In genomic region chr19:48415395-48415794, GRCh38 we compare ENCODE assay signal across 9 cellular contexts. TPM values are rescaled to one million over a fixed set of nuclear protein-coding genes. Genes with fewer than 3 reads are reported as not detected.
A peak's percentile ranks its signal among the peaks of the same experiment; 100 is the strongest.
DNase-seq lines count a peak whose midpoint lies in the region; ATAC-seq, FAIRE-seq and TF ChIP-seq lines count a peak whose summit lies in the region.
"Had no signal": no experiment of that assay in that cellular context is flagged by ENCODE, and none has a peak within 500 bp of the region (broad histone marks: within the 10 kb centered on the region; RNA-seq: fewer than 3 reads in every experiment).

No MANE protein-coding gene starts in this region.

- no peak overlapping the region for H4K91ac ChIP-seq in neuronal stem cell (ENCODE audit: low read depth, low read length, poor library complexity)

- no peak overlapping the region for H3K4ac ChIP-seq in neuronal stem cell (ENCODE audit: low read length)

- H3K4me1 Mint-ChIP-seq in activated CD8-positive, alpha-beta T cell treated with anti-CD3 and anti-CD28 coated beads for 36 hours (ENCODE audit: low read depth): peaks cover 24% of the 10 kb centered on the region
- peaks cover 4% of the 10 kb centered on the region for H3K4me1 Mint-ChIP-seq in progenitor cell of endocrine pancreas (ENCODE audit: low read depth)

- H3K14ac ChIP-seq in neuronal stem cell (ENCODE audit: low read length): no peak overlapping the region

- H3K4me2 ChIP-seq in endothelial cell of umbilical vein (ENCODE audit: insufficient read depth, low read length): no peak overlapping the region
- H3K4me2 ChIP-seq in neuronal stem cell (ENCODE audit: insufficient read depth, low read length, poor library complexity, severe bottlenecking): no peak overlapping the region

- H2BK5ac ChIP-seq in neuronal stem cell (ENCODE audit: low read length): peak overlapping the region; percentile 87

- peak overlapping the region; percentile 92 for H2AK5ac ChIP-seq in neuronal stem cell (ENCODE audit: low read depth, low read length)

- H3K4me3 ChIP-seq in endothelial cell of umbilical vein (replicated peaks in 1 of 3; ENCODE audit: insufficient read depth in 1 of 3, low read depth in 1 of 3, low read length in 3 of 3): peak overlapping the region in 2 of 3 experiments; percentile 31 to 37
- H3K4me3 ChIP-seq in neuronal stem cell (ENCODE audit: low read length in 2 of 2): no peak overlapping the region
- peak overlapping the region; percentile 18 to 22 for H3K4me3 ChIP-seq in tibial artery

- H3K9me3 ChIP-seq in endothelial cell of umbilical vein (replicated peaks; ENCODE audit: control insufficient read depth, insufficient read depth, low read length) (no peaks in the 10 kb centered on the region), neuronal stem cell (replicated peaks in 1 of 2; ENCODE audit: control insufficient read depth in 2 of 2, insufficient read depth in 1 of 2, low read depth in 1 of 2, low read length in 2 of 2) (no peaks in the 10 kb centered on the region), tibial artery (no peaks in the 10 kb centered on the region)

- POLR2A ChIA-PET in activated CD8-positive, alpha-beta T cell treated with anti-CD3 and anti-CD28 coated beads for 36 hours (lab: Charles Lee): no interaction called here
- POLR2A ChIA-PET in endothelial cell of umbilical vein (lab: Charles Lee): no interaction called here

- no peak overlapping the region for H3K27ac Mint-ChIP-seq in activated CD8-positive, alpha-beta T cell treated with anti-CD3 and anti-CD28 coated beads for 36 hours
- no peak overlapping the region for H3K27ac Mint-ChIP-seq in progenitor cell of endocrine pancreas

- H3K27me3 ChIP-seq in endothelial cell of umbilical vein (ENCODE audit: control insufficient read depth in 2 of 2, insufficient read depth in 2 of 2, low read length in 2 of 2) (no peaks in the 10 kb centered on the region), neuronal stem cell (ENCODE audit: control insufficient read depth in 3 of 3, insufficient read depth in 3 of 3, low read depth in 1 of 3, low read length in 3 of 3) (peaks cover 0 to 15% (median 4%) of the 10 kb centered on the region in 3 experiments), tibial artery (peaks cover 0 to 49% of the 10 kb centered on the region in 2 donors)

- peak overlapping the region; percentile 89 for H3K23ac ChIP-seq in neuronal stem cell (ENCODE audit: low read depth, low read length, poor library complexity)

- peak; percentile 85 for FAIRE-seq in endothelial cell of umbilical vein (lab: Jason Lieb, UNC)
- FAIRE-seq: islet of Langerhans had no signal

- peaks cover 15% of the 10 kb centered on the region for H3K27me3 Mint-ChIP-seq in activated CD8-positive, alpha-beta T cell treated with anti-CD3 and anti-CD28 coated beads for 36 hours
- no peaks in the 10 kb centered on the region for H3K27me3 Mint-ChIP-seq in progenitor cell of endocrine pancreas

- no peak overlapping the region for H3K4me3 Mint-ChIP-seq in activated CD8-positive, alpha-beta T cell treated with anti-CD3 and anti-CD28 coated beads for 36 hours
- H3K4me3 Mint-ChIP-seq in progenitor cell of endocrine pancreas (ENCODE audit: low read depth): no peak overlapping the region

- H3K27ac ChIP-seq in endothelial cell of umbilical vein (ENCODE audit: insufficient read depth, low read depth, low read length) (no peak overlapping the region), neuronal stem cell (replicated peaks; ENCODE audit: low read length) (no peak overlapping the region), tibial artery (no peak overlapping the region)

- H2BK120ac ChIP-seq in neuronal stem cell (ENCODE audit: low read depth, low read length): no peak overlapping the region

- no peaks in the 10 kb centered on the region for H4K20me1 ChIP-seq in endothelial cell of umbilical vein (replicated peaks; ENCODE audit: control insufficient read depth, extremely low read depth, insufficient read depth, low read length)

- H3K36me3 Mint-ChIP-seq in activated CD8-positive, alpha-beta T cell treated with anti-CD3 and anti-CD28 coated beads for 36 hours (ENCODE audit: low read depth): no peaks in the 10 kb centered on the region
- H3K36me3 Mint-ChIP-seq in progenitor cell of endocrine pancreas (ENCODE audit: insufficient read depth): no peaks in the 10 kb centered on the region

- no peaks in the 10 kb centered on the region for H3K79me2 ChIP-seq in endothelial cell of umbilical vein (ENCODE audit: control insufficient read depth, insufficient read depth, low read length)

- H2BK15ac ChIP-seq in neuronal stem cell (ENCODE audit: low read length): peak overlapping the region; percentile 49

- H3K36me3 ChIP-seq in endothelial cell of umbilical vein (ENCODE audit: control insufficient read depth in 2 of 2, extremely low read depth in 1 of 2, insufficient read depth in 2 of 2, low read length in 2 of 2) (no peaks in the 10 kb centered on the region), neuronal stem cell (replicated peaks in 1 of 2; ENCODE audit: control insufficient read depth in 2 of 2, insufficient read depth in 2 of 2, low read length in 2 of 2) (no peaks in the 10 kb centered on the region), tibial artery (no peaks in the 10 kb centered on the region)

- H3K9ac ChIP-seq in endothelial cell of umbilical vein (replicated peaks; ENCODE audit: extremely low read depth, insufficient read depth, low read length): no peak overlapping the region
- H3K9ac ChIP-seq in neuronal stem cell (ENCODE audit: low read depth, low read length, poor library complexity): no peak overlapping the region

- peak overlapping the region; percentile 96 for H2AFZ ChIP-seq in endothelial cell of umbilical vein (ENCODE audit: low read depth, low read length)
- no peak overlapping the region for H2AFZ ChIP-seq in neuronal stem cell (ENCODE audit: low read length)

- dilution Hi-C loops in endothelial cell of umbilical vein (cut with MboI; ENCODE audit: extremely low pct_ligation_motif_present, low sequenced_read_pairs): no loop called here

- no peak for TF ChIP-seq CTCF in activated CD8-positive, alpha-beta T cell treated with anti-CD3 and anti-CD28 coated beads for 36 hours (IDR thresholded peaks at IDR 0.05)
- TF ChIP-seq CTCF in endothelial cell of umbilical vein (IDR thresholded peaks at IDR 0.05; ENCODE audit: extremely low read depth in 1 of 2, insufficient read depth in 1 of 2, low read depth in 1 of 2, low read length in 2 of 2): no peak
- no peak for TF ChIP-seq CTCF in tibial artery (IDR thresholded peaks at IDR 0.05)
- TF ChIP-seq CTCF in progenitor cell of endocrine pancreas (IDR thresholded peaks at IDR 0.05; ENCODE audit: unreplicated experiment): no peak

- TF ChIP-seq POLR2A in endothelial cell of umbilical vein (IDR thresholded peaks at IDR 0.05; ENCODE audit: low read depth, low read length): no peak

- peak; percentile 73 for ATAC-seq in activated CD8-positive, alpha-beta T cell treated with anti-CD3 and anti-CD28 coated beads for 36 hours

- CTCF ChIA-PET in activated CD8-positive, alpha-beta T cell treated with anti-CD3 and anti-CD28 coated beads for 36 hours (lab: Charles Lee): interaction anchor here (1.7 to 2.7 kb wide), 2 partner anchors 24 to 169 kb away, joined by 5 to 10 read pairs; partner anchors contain the start of gene KDELR1
- CTCF ChIA-PET in endothelial cell of umbilical vein (lab: Charles Lee): interaction anchor here (2.2 kb wide), 1 partner anchor 24 kb away, joined by 11 read pairs; the partner anchor contains the start of gene KDELR1

- no peak overlapping the region for H4K8ac ChIP-seq in neuronal stem cell (ENCODE audit: low read depth, low read length)

- H3K9me1 ChIP-seq in endothelial cell of umbilical vein (replicated peaks; ENCODE audit: control insufficient read depth, extremely low read depth, insufficient read depth, low read length): no peaks in the 10 kb centered on the region

- intact Hi-C loops in activated CD8-positive, alpha-beta T cell treated with anti-CD3 and anti-CD28 coated beads for 36 hours (cut with micrococcal nuclease): no loop called here
- intact Hi-C loops in endothelial cell of umbilical vein (cut with micrococcal nuclease) (loop anchor here (1.0 to 2.0 kb wide), 2 partner anchors 17 to 30 kb away; partner anchors contain the start of gene GRWD1), tibial artery (cut with DNase I; ENCODE audit: low total_unique reads) (no loop called here)

- H3K4me1 ChIP-seq in endothelial cell of umbilical vein (ENCODE audit: control insufficient read depth, extremely low read depth, insufficient read depth, low read length) (peaks cover 6% of the 10 kb centered on the region), neuronal stem cell (ENCODE audit: control insufficient read depth in 2 of 2, insufficient read depth in 1 of 2, low read depth in 1 of 2, low read length in 2 of 2) (peaks cover 11 to 13% of the 10 kb centered on the region in 2 donors), tibial artery (peaks cover 0 to 16% (median 6%) of the 10 kb centered on the region in 4 donors)

- H2BK12ac ChIP-seq in neuronal stem cell (ENCODE audit: low read length): no peak overlapping the region

- no peaks in the 10 kb centered on the region for H3K9me3 Mint-ChIP-seq in activated CD8-positive, alpha-beta T cell treated with anti-CD3 and anti-CD28 coated beads for 36 hours
- H3K9me3 Mint-ChIP-seq in progenitor cell of endocrine pancreas (ENCODE audit: low read depth): no peaks in the 10 kb centered on the region

- peak overlapping the region; percentile 27 for H3K18ac ChIP-seq in neuronal stem cell (ENCODE audit: low read length)

- DNase-seq in D341Med (ENCODE audit: low spot score) (peak; percentile 84), NCI-H2029 (lab: John Stamatoyannopoulos, UW) (peak; percentile 91), endothelial cell of umbilical vein (ENCODE audit: low read depth, low spot score) (peak; percentile 85), neuronal stem cell (ENCODE audit: low spot score) (no peak), tibial artery (peak; percentile 75 to 82), NCI-H1092 treated with DMSO at 0.1 percent for 48 hours (lab: John Stamatoyannopoulos, UW) (no peak), progenitor cell of endocrine pancreas (ENCODE audit: low spot score, unreplicated experiment) (no peak)
- DNase-seq in activated CD8-positive, alpha-beta T cell treated with anti-CD3 and anti-CD28 coated beads for 36 hours: peak; percentile 85

- no CpG with 5 or more reads among the region's 14 CpGs for WGBS in neuronal stem cell (ENCODE audit: extremely low coverage in 2 of 2, insufficient read length in 2 of 2, insufficient replicate concordance in 1 of 2), 2 donors

- no TSS peak for BruUV-seq in endothelial cell of umbilical vein (replicated peaks; lab: Mats Ljungman, UMichigan)

- H3K79me1 ChIP-seq in neuronal stem cell (ENCODE audit: low read depth, low read length): no peaks in the 10 kb centered on the region

RNA-seq across cellular contexts. Expression of gene GRIN2D, which starts 21.9 kb away (rescaled TPM):
- under 1 TPM; 0.13 to 0.18 TPM for total RNA-seq in activated CD8-positive, alpha-beta T cell treated with anti-CD3 and anti-CD28 coated beads for 36 hours
- 1.8 and 2.1 TPM in 2 replicates for total RNA-seq in endothelial cell of umbilical vein
- polyA plus RNA-seq in endothelial cell of umbilical vein: 0.38 and 0.59 TPM in 2 replicates
- 0.47 and 0.52 TPM in 2 replicates for polyA plus RNA-seq in endothelial cell of umbilical vein (2011; cell fraction: cytosol; rRNA removed)
- polyA plus RNA-seq in endothelial cell of umbilical vein (2011; cell fraction: nucleus; rRNA removed): 0.91 and 1.0 TPM in 2 replicates
- polyA plus RNA-seq in endothelial cell of umbilical vein (2012): 2.6 and 6.4 TPM in 2 replicates
- 0.81 and 1.3 TPM in 2 replicates for polyA minus RNA-seq in endothelial cell of umbilical vein
- 1.1 TPM for polyA minus RNA-seq in endothelial cell of umbilical vein (2011; cell fraction: cytosol; rRNA and poly(A)+ RNA removed)
- polyA minus RNA-seq in endothelial cell of umbilical vein (2011; cell fraction: nucleus; rRNA and poly(A)+ RNA removed): 0.96 and 1.1 TPM in 2 replicates
- 0.74 TPM for polyA plus RNA-seq in neuronal stem cell (2013, experiment 1 of 2)
- polyA plus RNA-seq in neuronal stem cell (2013, experiment 2 of 2): 0.72 TPM
- 0.22 and 0.34 TPM in 2 replicates for total RNA-seq in progenitor cell of endocrine pancreas

RNA-seq across cellular contexts. Expression of gene KDELR1, which starts 24.0 kb away (rescaled TPM):
- total RNA-seq in activated CD8-positive, alpha-beta T cell treated with anti-CD3 and anti-CD28 coated beads for 36 hours: 10 to 100 TPM; 66.3 to 66.7 TPM
- total RNA-seq in endothelial cell of umbilical vein: 199 and 200 TPM in 2 replicates
- 224 and 233 TPM in 2 replicates for polyA plus RNA-seq in endothelial cell of umbilical vein
- 201 and 221 TPM in 2 replicates for polyA plus RNA-seq in endothelial cell of umbilical vein (2011; cell fraction: cytosol; rRNA removed)
- polyA plus RNA-seq in endothelial cell of umbilical vein (2011; cell fraction: nucleus; rRNA removed): 89.6 and 98.5 TPM in 2 replicates
- polyA plus RNA-seq in endothelial cell of umbilical vein (2012): 228 and 230 TPM in 2 replicates
- 174 and 180 TPM in 2 replicates for polyA minus RNA-seq in endothelial cell of umbilical vein
- polyA minus RNA-seq in endothelial cell of umbilical vein (2011; cell fraction: cytosol; rRNA and poly(A)+ RNA removed): 65.6 TPM
- 23.2 and 33.9 TPM in 2 replicates for polyA minus RNA-seq in endothelial cell of umbilical vein (2011; cell fraction: nucleus; rRNA and poly(A)+ RNA removed)
- polyA plus RNA-seq in neuronal stem cell (2013, experiment 1 of 2): 361 TPM
- 364 TPM for polyA plus RNA-seq in neuronal stem cell (2013, experiment 2 of 2)
- 207 and 213 TPM in 2 replicates for total RNA-seq in progenitor cell of endocrine pancreas

RNA-seq across cellular contexts. Expression of gene GRWD1, which starts 30.4 kb away (rescaled TPM):
- total RNA-seq in activated CD8-positive, alpha-beta T cell treated with anti-CD3 and anti-CD28 coated beads for 36 hours: 10 to 100 TPM; 49.4 to 50.1 TPM
- total RNA-seq in endothelial cell of umbilical vein: 52.7 and 52.8 TPM in 2 replicates
- 26.3 and 26.8 TPM in 2 replicates for polyA plus RNA-seq in endothelial cell of umbilical vein
- polyA plus RNA-seq in endothelial cell of umbilical vein (2011; cell fraction: cytosol; rRNA removed): 24.3 and 29.0 TPM in 2 replicates
- 18.1 and 25.8 TPM in 2 replicates for polyA plus RNA-seq in endothelial cell of umbilical vein (2011; cell fraction: nucleus; rRNA removed)
- polyA plus RNA-seq in endothelial cell of umbilical vein (2012): 30.6 and 31.3 TPM in 2 replicates
- 12.5 and 21.5 TPM in 2 replicates for polyA minus RNA-seq in endothelial cell of umbilical vein
- 36.8 TPM for polyA minus RNA-seq in endothelial cell of umbilical vein (2011; cell fraction: cytosol; rRNA and poly(A)+ RNA removed)
- 9.3 and 11.5 TPM in 2 replicates for polyA minus RNA-seq in endothelial cell of umbilical vein (2011; cell fraction: nucleus; rRNA and poly(A)+ RNA removed)
- polyA plus RNA-seq in neuronal stem cell (2013, experiment 1 of 2): 11.2 TPM
- polyA plus RNA-seq in neuronal stem cell (2013, experiment 2 of 2): 11.1 TPM
- total RNA-seq in progenitor cell of endocrine pancreas: 35.7 and 35.9 TPM in 2 replicates

RNA-seq across cellular contexts. Expression of gene KCNJ14, which starts 40.0 kb away (rescaled TPM):
- 1 to 10 TPM; 1.3 to 1.5 TPM for total RNA-seq in activated CD8-positive, alpha-beta T cell treated with anti-CD3 and anti-CD28 coated beads for 36 hours
- total RNA-seq in endothelial cell of umbilical vein: 0.92 and 1.4 TPM in 2 replicates
- polyA plus RNA-seq in endothelial cell of umbilical vein: 0.26 and 0.32 TPM in 2 replicates
- polyA plus RNA-seq in endothelial cell of umbilical vein (2011; cell fraction: cytosol; rRNA removed): 0.20 and 0.22 TPM in 2 replicates
- polyA plus RNA-seq in endothelial cell of umbilical vein (2011; cell fraction: nucleus; rRNA removed): 1.5 and 1.7 TPM in 2 replicates
- 0.27 and 0.33 TPM in 2 replicates for polyA plus RNA-seq in endothelial cell of umbilical vein (2012)
- polyA minus RNA-seq in endothelial cell of umbilical vein: 0.62 and 0.80 TPM in 2 replicates
- polyA minus RNA-seq in endothelial cell of umbilical vein (2011; cell fraction: cytosol; rRNA and poly(A)+ RNA removed): 1.7 TPM
- polyA minus RNA-seq in endothelial cell of umbilical vein (2011; cell fraction: nucleus; rRNA and poly(A)+ RNA removed): 1.3 and 1.7 TPM in 2 replicates
- polyA plus RNA-seq in neuronal stem cell (2013, experiment 1 of 2): 0.52 TPM
- polyA plus RNA-seq in neuronal stem cell (2013, experiment 2 of 2): 0.69 TPM
- 2.0 TPM in 2 replicates for total RNA-seq in progenitor cell of endocrine pancreas

RNA-seq across cellular contexts. Expression of gene SYNGR4, which starts 51.2 kb away (rescaled TPM):
- under 1 TPM in 1 of 2 experiments, not detected in 1; 0.38 TPM for total RNA-seq in activated CD8-positive, alpha-beta T cell treated with anti-CD3 and anti-CD28 coated beads for 36 hours
- total RNA-seq in endothelial cell of umbilical vein (not detected in 2 replicates), progenitor cell of endocrine pancreas (not detected in 2 replicates)
- not detected in 2 replicates for polyA plus RNA-seq in endothelial cell of umbilical vein
- polyA plus RNA-seq in endothelial cell of umbilical vein (2011; cell fraction: cytosol; rRNA removed): not detected in 2 replicates
- polyA plus RNA-seq in endothelial cell of umbilical vein (2011; cell fraction: nucleus; rRNA removed): not detected in 2 replicates
- not detected in 2 replicates for polyA plus RNA-seq in endothelial cell of umbilical vein (2012)
- polyA minus RNA-seq in endothelial cell of umbilical vein: not detected in 2 replicates
- polyA minus RNA-seq in endothelial cell of umbilical vein (2011; cell fraction: cytosol; rRNA and poly(A)+ RNA removed): not detected
- polyA minus RNA-seq in endothelial cell of umbilical vein (2011; cell fraction: nucleus; rRNA and poly(A)+ RNA removed): not detected in 2 replicates
- 0.13 TPM for polyA plus RNA-seq in neuronal stem cell (2013, experiment 1 of 2)
- 0.12 TPM for polyA plus RNA-seq in neuronal stem cell (2013, experiment 2 of 2)

Comparison
In these comparisons a context has a peak if more than half of its experiments do, and no peak if none do; other contexts are left out.
1. DNase-seq: peak in D341Med (single experiment), NCI-H2029 (single experiment), activated CD8-positive, alpha-beta T cell treated with anti-CD3 and anti-CD28 coated beads for 36 hours (single experiment), endothelial cell of umbilical vein (single experiment) and tibial artery (2 of 2); none in neuronal stem cell (single experiment), NCI-H1092 treated with DMSO at 0.1 percent for 48 hours (single experiment) and progenitor cell of endocrine pancreas (single experiment).
2. H3K4me3 ChIP-seq: peak in endothelial cell of umbilical vein (2 of 3) and tibial artery (2 of 2); none in neuronal stem cell (0 of 2).